Comparison of ENCODE assay signal across 8 cellular contexts in genomic region chr10:96830511-96831199, GRCh38. TPM values are rescaled to one million over a fixed set of nuclear protein-coding genes. Genes with fewer than 3 reads are reported as not detected.
DNase-seq lines count a peak whose midpoint lies in the region; FAIRE-seq and TF ChIP-seq lines count a peak whose summit lies in the region.

No MANE protein-coding gene starts in this region.

- H3K4me3 ChIP-seq in BLaER1, result peak overlapping the region; percentile 96
- no peak overlapping the region for H3K4me3 ChIP-seq in epithelial cell of proximal tubule (ENCODE audit: low read depth, low read length)
- no peak overlapping the region for H3K4me3 ChIP-seq in neural progenitor cell

- peak; percentile 48 for FAIRE-seq in H54 (lab: Jason Lieb, UNC)

- H3K27me3 ChIP-seq in BLaER1 (no peaks in the 10 kb centered on the region), neural progenitor cell (no peaks in the 10 kb centered on the region)

- H3K9ac ChIP-seq in BLaER1 (no peak overlapping the region; the same call in 1 of the 2 replicates), neural progenitor cell (no peak overlapping the region)

- peaks cover 21% of the 10 kb centered on the region for H3K79me2 ChIP-seq in neural progenitor cell (ENCODE audit: low read depth)

- TF ChIP-seq POLR2A in H54 (IDR thresholded peaks at IDR 0.05; ENCODE audit: low read depth, low read length), result no peak

- H3K36me3 ChIP-seq in BLaER1, result no peaks in the 10 kb centered on the region
- H3K36me3 ChIP-seq in neural progenitor cell, result no peaks in the 10 kb centered on the region

- DNase-seq in H54 (ENCODE audit: insufficient read length, low spot score) (peak; percentile 67), NCI-H748 treated with DMSO at 0.1 percent for 48 hours (lab: John Stamatoyannopoulos, UW) (peak; percentile 28), epithelial cell of proximal tubule (ENCODE audit: low read depth) (peak; percentile 35), neural progenitor cell (ENCODE audit: low spot score) (peak; percentile 73), stromal cell of bone marrow (ENCODE audit: low read depth) (peak; percentile 45), occipital lobe (lab: John Stamatoyannopoulos, UW) (no peak)
- peak; percentile 41 for DNase-seq in activated CD8-positive, alpha-beta memory T cell treated with anti-CD3 and anti-CD28 coated beads, Interleukin-2, amount 50 U/mL, for 1 hour (ENCODE audit: extremely low read depth)

- H3K4me2 ChIP-seq in BLaER1 (peak overlapping the region; percentile 80), neural progenitor cell (peak overlapping the region; percentile 78)

- H3K36me3 Mint-ChIP-seq in neural progenitor cell, result peaks cover 7% of the 10 kb centered on the region

- H3K4me1 ChIP-seq in BLaER1, result peaks cover 46% of the 10 kb centered on the region
- H3K4me1 ChIP-seq in neural progenitor cell, result peaks cover 13% of the 10 kb centered on the region

- H2AFZ ChIP-seq in neural progenitor cell (replicated peaks), result no peak overlapping the region

- peaks cover 3% of the 10 kb centered on the region for H3K9me3 Mint-ChIP-seq in neural progenitor cell

- peak overlapping the region; percentile 96 for H3K27ac ChIP-seq in BLaER1
- no peak overlapping the region for H3K27ac ChIP-seq in neural progenitor cell

- peaks cover 29% of the 10 kb centered on the region for H4K20me1 ChIP-seq in BLaER1
- H4K20me1 ChIP-seq in neural progenitor cell (ENCODE audit: low read depth), result peaks cover 13% of the 10 kb centered on the region

- H3K27ac Mint-ChIP-seq in neural progenitor cell, result no peak overlapping the region

- H3K4me3 Mint-ChIP-seq in neural progenitor cell, result peak overlapping the region; percentile 94

- H3K27me3 Mint-ChIP-seq in neural progenitor cell (ENCODE audit: insufficient read depth, low read depth), result peaks cover 3% of the 10 kb centered on the region

- peak; percentile 91 for TF ChIP-seq CTCF in epithelial cell of proximal tubule (conservative IDR thresholded peaks at IDR 0.05; ENCODE audit: low read depth, low read length)
- TF ChIP-seq CTCF in neural progenitor cell (IDR thresholded peaks at IDR 0.05), result peak; percentile 87

- H3K4me1 Mint-ChIP-seq in neural progenitor cell, result peaks cover 32% of the 10 kb centered on the region

- H3F3A ChIP-seq in neural progenitor cell (ENCODE audit: low read depth), result peaks cover 33% of the 10 kb centered on the region

- H3K9me3 ChIP-seq in BLaER1 (no peaks in the 10 kb centered on the region), neural progenitor cell (ENCODE audit: low read depth) (no peaks in the 10 kb centered on the region)

RNA-seq across cellular contexts. Expression of gene LCOR, which starts 1.4 kb away (rescaled TPM):
- total RNA-seq in epithelial cell of proximal tubule (10.4 and 17.2 TPM in 2 replicates), neural progenitor cell (ENCODE audit: low replicate concordance) (24.9 and 35.3 TPM in 2 replicates), occipital lobe (110 TPM)
